18 cellular contexts compared by ENCODE assay signal in the genomic region with DNA sequence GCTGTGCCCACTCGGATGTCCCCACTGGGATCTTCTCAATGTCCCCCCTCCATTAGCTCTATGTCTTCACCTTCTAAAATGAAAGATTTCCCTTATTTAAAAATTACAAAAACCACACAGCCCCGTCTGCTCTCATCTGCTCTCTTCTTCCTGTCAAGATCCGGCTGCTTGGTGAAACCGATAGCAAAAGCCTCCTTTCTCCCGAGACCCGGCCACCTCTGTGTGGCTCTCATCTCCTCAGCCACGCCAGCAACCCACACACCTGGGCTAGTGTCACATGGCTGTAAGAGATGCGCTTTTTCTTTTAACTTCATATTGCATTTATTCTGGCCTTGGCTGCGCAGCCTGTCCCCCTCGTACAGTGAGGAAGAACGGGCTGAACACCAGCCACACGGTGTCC. TPM values are rescaled to one million over a fixed set of nuclear protein-coding genes. Genes with fewer than 3 reads are reported as not detected.
DNase-seq lines count a peak whose midpoint lies in the region; ATAC-seq and TF ChIP-seq lines count a peak whose summit lies in the region.
"Had no signal": no experiment of that assay in that cellular context is flagged by ENCODE, and none has a peak within 500 bp of the region (broad histone marks: within the 10 kb centered on the region; RNA-seq: fewer than 3 reads in every experiment).

No MANE protein-coding gene starts in this region.

- H3K4me2 ChIP-seq in neural progenitor cell = no peak overlapping the region
- H3K4me2 ChIP-seq: BLaER1 had no signal

- H3F3A ChIP-seq in neural progenitor cell (ENCODE audit: low read depth) = no peaks in the 10 kb centered on the region

- no peak for TF ChIP-seq CTCF in neural progenitor cell (IDR thresholded peaks at IDR 0.05)

- H3K27ac Mint-ChIP-seq in T-helper 1 cell treated with Interleukin-12 subunit alpha and Interleukin-12 subunit beta and Interleukin-4 antibody, amounts not matched to agents 30 μg/mL and 1 μg/mL, for 36 hours = peak overlapping the region; percentile 18
- H3K27ac Mint-ChIP-seq in T-helper 17 cell (peak overlapping the region; percentile 19), neural progenitor cell (peak overlapping the region; percentile 28)

- H3K4me3 ChIP-seq in neural progenitor cell = no peak overlapping the region
- H3K4me3 ChIP-seq: BLaER1 had no signal

- no peaks in the 10 kb centered on the region for H3K36me3 ChIP-seq in neural progenitor cell

- H4K20me1 ChIP-seq in neural progenitor cell (ENCODE audit: low read depth) = no peaks in the 10 kb centered on the region
- H4K20me1 ChIP-seq: BLaER1 had no signal

- H3K27ac ChIP-seq in neural progenitor cell = no peak overlapping the region
- H3K27ac ChIP-seq: BLaER1 had no signal

- H3K36me3 Mint-ChIP-seq in T-helper 1 cell treated with Interleukin-12 subunit alpha and Interleukin-12 subunit beta and Interleukin-4 antibody, amounts not matched to agents 30 μg/mL and 1 μg/mL, for 36 hours (ENCODE audit: low read depth) = no peaks in the 10 kb centered on the region
- H3K36me3 Mint-ChIP-seq in T-helper 17 cell (ENCODE audit: low read depth) = no peaks in the 10 kb centered on the region
- H3K36me3 Mint-ChIP-seq in neural progenitor cell = peaks cover 13% of the 10 kb centered on the region

- no peaks in the 10 kb centered on the region for H3K9me3 ChIP-seq in T-helper 17 cell (ENCODE audit: control insufficient read depth, low read length, poor library complexity, severe bottlenecking)
- H3K9me3 ChIP-seq in neural progenitor cell (ENCODE audit: low read depth) = no peaks in the 10 kb centered on the region
- H3K9me3 ChIP-seq: BLaER1 had no signal

- ATAC-seq in T-helper 17 cell (no peak), HG02759 (IDR thresholded peaks at IDR 0.05; ENCODE audit: unreplicated experiment) (no peak), GM21390 (IDR thresholded peaks at IDR 0.05; ENCODE audit: unreplicated experiment) (no peak)
- ATAC-seq: HCT116 had no signal

- H3K4me1 ChIP-seq in neural progenitor cell = no peaks in the 10 kb centered on the region

- no peaks in the 10 kb centered on the region for H3K4me1 Mint-ChIP-seq in T-helper 1 cell treated with Interleukin-12 subunit alpha and Interleukin-12 subunit beta and Interleukin-4 antibody, amounts not matched to agents 30 μg/mL and 1 μg/mL, for 36 hours (ENCODE audit: low read depth)
- H3K4me1 Mint-ChIP-seq in T-helper 17 cell = no peaks in the 10 kb centered on the region
- H3K4me1 Mint-ChIP-seq in neural progenitor cell = no peaks in the 10 kb centered on the region

- H3K79me2 ChIP-seq in neural progenitor cell (ENCODE audit: low read depth) = no peaks in the 10 kb centered on the region

- H3K27me3 Mint-ChIP-seq in T-helper 1 cell treated with Interleukin-12 subunit alpha and Interleukin-12 subunit beta and Interleukin-4 antibody, amounts not matched to agents 30 μg/mL and 1 μg/mL, for 36 hours (ENCODE audit: low read depth) = no peaks in the 10 kb centered on the region
- H3K27me3 Mint-ChIP-seq in T-helper 17 cell (no peaks in the 10 kb centered on the region), neural progenitor cell (ENCODE audit: insufficient read depth, low read depth) (peaks cover 3% of the 10 kb centered on the region)

- DNase-seq in T-helper 1 cell (no peak), T-helper 17 cell (no peak), neural progenitor cell (ENCODE audit: low spot score) (no peak), G401 (ENCODE audit: low spot score) (no peak)
- DNase-seq: 8988T, AML-193, Calu3, DMS 273 treated with DMSO at 0.1 percent for 48 hours, DMS79 treated with DMSO at 0.1 percent for 48 hours, EL, GDM1, IMR-90 had no signal

- H3K9ac ChIP-seq in neural progenitor cell = no peak overlapping the region
- H3K9ac ChIP-seq: BLaER1 had no signal

- in situ Hi-C loops in G401 (cut with HindIII; ENCODE audit: low sequenced_read_pairs) = no loop called here

- no peak overlapping the region for H2AFZ ChIP-seq in neural progenitor cell (replicated peaks)

- no peaks in the 10 kb centered on the region for H3K9me3 Mint-ChIP-seq in T-helper 1 cell treated with Interleukin-12 subunit alpha and Interleukin-12 subunit beta and Interleukin-4 antibody, amounts not matched to agents 30 μg/mL and 1 μg/mL, for 36 hours
- no peaks in the 10 kb centered on the region for H3K9me3 Mint-ChIP-seq in neural progenitor cell

- H3K4me3 Mint-ChIP-seq in T-helper 1 cell treated with Interleukin-12 subunit alpha and Interleukin-12 subunit beta and Interleukin-4 antibody, amounts not matched to agents 30 μg/mL and 1 μg/mL, for 36 hours = no peak overlapping the region
- no peak overlapping the region for H3K4me3 Mint-ChIP-seq in T-helper 17 cell
- H3K4me3 Mint-ChIP-seq in neural progenitor cell = no peak overlapping the region

- H3K27me3 ChIP-seq in neural progenitor cell = no peaks in the 10 kb centered on the region
- H3K27me3 ChIP-seq: BLaER1 had no signal

RNA-seq across cellular contexts. Expression of a gene that starts 20.6 kb away (rescaled TPM):
- total RNA-seq in T-helper 17 cell = 1 to 10 TPM; 5.5 to 7.9 TPM
- 33.8 and 64.4 TPM in 2 replicates for total RNA-seq in neural progenitor cell (ENCODE audit: low replicate concordance)
- 30.5 and 37.3 TPM in 2 replicates for total RNA-seq in G401 (2014; rRNA removed; shearing (Covaris generic))

RNA-seq across cellular contexts. Expression of a gene that starts 20.9 kb away (rescaled TPM):
- 10 to 100 TPM; 22.8 to 28.6 TPM for total RNA-seq in T-helper 17 cell
- 11.7 and 19.5 TPM in 2 replicates for total RNA-seq in neural progenitor cell (ENCODE audit: low replicate concordance)
- 4.5 and 7.6 TPM in 2 replicates for total RNA-seq in G401 (2014; rRNA removed; shearing (Covaris generic))

RNA-seq across cellular contexts. Expression of a gene that starts 57.8 kb away (rescaled TPM):
- total RNA-seq in T-helper 17 cell (10 to 100 TPM; 22.2 to 23.4 TPM), neural progenitor cell (ENCODE audit: low replicate concordance) (not detected in 2 replicates)
- not detected in 2 replicates for total RNA-seq in G401 (2014; rRNA removed; shearing (Covaris generic))
- total RNA-seq: Calu3, H1 had no signal

Comparison
In these comparisons a context has a peak if more than half of its experiments do, and no peak if none do; other contexts are left out.
1. RNA of a gene that starts 57.8 kb away (total RNA-seq): 22.2 to 23.4 TPM in T-helper 17 cell; not detected in neural progenitor cell and not detected in G401; every median in the first group is over 10 times any median in the second.
2. Peak in every context shown above with its lines, with median percentiles within 50 percentile points of each other: H3K27ac Mint-ChIP-seq.